ENCODE assay signal across 18 cellular contexts in the genomic region with DNA sequence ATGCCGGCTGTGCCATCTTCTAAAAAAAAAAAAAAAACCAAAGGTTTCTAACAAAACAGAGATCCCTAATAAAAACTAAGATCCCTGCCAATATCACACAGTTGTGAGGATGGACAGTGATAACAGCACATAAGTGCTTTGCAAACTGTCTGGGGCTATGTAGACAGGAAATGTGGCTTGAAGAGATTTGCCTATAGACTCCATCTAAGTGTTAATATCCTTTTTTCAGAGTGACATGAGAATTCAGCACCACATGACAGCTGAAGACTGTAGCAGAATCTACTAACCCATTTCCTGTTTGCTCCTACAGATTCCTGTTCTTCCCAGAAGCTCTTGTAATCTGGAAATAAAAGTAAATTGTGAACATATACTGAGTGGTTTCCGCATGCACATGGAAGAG.
A peak's percentile ranks its signal among the peaks of the same experiment; 100 is the strongest.
DNase-seq lines count a peak whose midpoint lies in the region; ATAC-seq and TF ChIP-seq lines count a peak whose summit lies in the region.
"Had no signal": no experiment of that assay in that cellular context is flagged by ENCODE, and none has a peak within 500 bp of the region (broad histone marks: within the 10 kb centered on the region; RNA-seq: fewer than 3 reads in every experiment).

No MANE protein-coding gene starts in this region.

- peak overlapping the region; percentile 60 for H3K4me2 ChIP-seq in Loucy (ENCODE audit: low read depth, low read length, poor library complexity, severe bottlenecking)
- peak overlapping the region; percentile 0 for H3K4me2 ChIP-seq in smooth muscle cell

- no peak overlapping the region for H2AFZ ChIP-seq in Loucy (ENCODE audit: low read length)
- H2AFZ ChIP-seq in smooth muscle cell (ENCODE audit: low read depth) = peak overlapping the region; percentile 20

- H3K27me3 ChIP-seq in Loucy (ENCODE audit: insufficient read depth, low read length, poor library complexity, severe bottlenecking) = no peaks in the 10 kb centered on the region
- no peaks in the 10 kb centered on the region for H3K27me3 ChIP-seq in smooth muscle cell (ENCODE audit: low read depth)
- H3K27me3 ChIP-seq: brain microvascular endothelial cell, uterus had no signal

- TF ChIP-seq CTCF in Loucy (conservative IDR thresholded peaks at IDR 0.05; ENCODE audit: low read length) = no peak
- no peak for TF ChIP-seq CTCF in smooth muscle cell (IDR thresholded peaks at IDR 0.05; ENCODE audit: borderline replicate concordance, insufficient read depth, poor library complexity, severe bottlenecking)

- H3K27ac ChIP-seq in smooth muscle cell (ENCODE audit: low read depth) = peak overlapping the region; percentile 29
- H3K27ac ChIP-seq: brain microvascular endothelial cell, coronary artery, prostate gland, uterus had no signal

- no peaks in the 10 kb centered on the region for H3K9me2 ChIP-seq in Loucy (replicated peaks; ENCODE audit: low read depth, low read length)

- no peaks in the 10 kb centered on the region for H3K79me2 ChIP-seq in Loucy (ENCODE audit: insufficient read depth, low read length)
- no peaks in the 10 kb centered on the region for H3K79me2 ChIP-seq in smooth muscle cell (ENCODE audit: low read depth)

- DNase-seq in smooth muscle cell (lab: John Stamatoyannopoulos, UW; ENCODE audit: unreplicated experiment) = no peak
- no peak for DNase-seq in UCSD-AML1 (lab: John Stamatoyannopoulos, UW; ENCODE audit: unreplicated experiment)
- DNase-seq in DMS114 treated with DMSO at 0.1 percent for 48 hours (lab: John Stamatoyannopoulos, UW; ENCODE audit: unreplicated experiment) = no peak
- DNase-seq: brain microvascular endothelial cell; HCEC 1CT; left colon; NCI-H1930; NCI-H446; stimulated activated CD4-positive, alpha-beta T cell treated with anti-CD3 and anti-CD28 coated beads, Interleukin-4, amount 100 ng/mL, for 1 hour; uterus had no signal

- no peaks in the 10 kb centered on the region for H4K20me1 ChIP-seq in Loucy (ENCODE audit: insufficient read depth, low read length, poor library complexity, severe bottlenecking)
- H4K20me1 ChIP-seq in smooth muscle cell (ENCODE audit: low read depth) = no peaks in the 10 kb centered on the region

- H3K9me3 ChIP-seq in Loucy (ENCODE audit: insufficient read depth, low read depth, low read length) = peaks cover 12% of the 10 kb centered on the region
- peaks cover 5% of the 10 kb centered on the region for H3K9me3 ChIP-seq in smooth muscle cell (replicated peaks; ENCODE audit: low read depth)
- H3K9me3 ChIP-seq: prostate gland, uterus had no signal

- peaks cover 63% of the 10 kb centered on the region for H3K4me1 ChIP-seq in Loucy (ENCODE audit: insufficient read depth, low read length, poor library complexity, severe bottlenecking)
- peaks cover 2% of the 10 kb centered on the region for H3K4me1 ChIP-seq in smooth muscle cell (ENCODE audit: low read depth)
- H3K4me1 ChIP-seq: prostate gland had no signal

- peak; percentile 67 for ATAC-seq in GM18520 (IDR thresholded peaks at IDR 0.05; ENCODE audit: unreplicated experiment)
- ATAC-seq in HG02938 (IDR thresholded peaks at IDR 0.05; ENCODE audit: unreplicated experiment) = peak; percentile 65
- no peak for ATAC-seq in SK-N-SH treated with all-trans-retinoic acid at 6 μM for 48 hours
- ATAC-seq: activated T-helper 17 cell treated with anti-CD3 and anti-CD28 coated beads, Interleukin-2, amount 50 U/mL, for 72 hours; left colon; Right ventricle myocardium inferior had no signal

- no peaks in the 10 kb centered on the region for H3K36me3 ChIP-seq in Loucy (ENCODE audit: insufficient read depth, low read length)
- no peaks in the 10 kb centered on the region for H3K36me3 ChIP-seq in smooth muscle cell (ENCODE audit: low read depth)
- H3K36me3 ChIP-seq: brain microvascular endothelial cell, prostate gland, uterus had no signal

- H3K4me3 ChIP-seq in Loucy (ENCODE audit: low read length, poor library complexity, severe bottlenecking) = peak overlapping the region; percentile 6
- H3K4me3 ChIP-seq in smooth muscle cell = no peak overlapping the region
- H3K4me3 ChIP-seq: coronary artery, prostate gland, uterus had no signal

- no peaks in the 10 kb centered on the region for H3F3A ChIP-seq in Loucy (ENCODE audit: low read depth)
- no peaks in the 10 kb centered on the region for H3F3A ChIP-seq in smooth muscle cell (ENCODE audit: low read depth)

- H3K9ac ChIP-seq in Loucy (ENCODE audit: low read depth, low read length, poor library complexity, severe bottlenecking) = no peak overlapping the region
- H3K9ac ChIP-seq in smooth muscle cell (ENCODE audit: low read depth) = no peak overlapping the region

- 38% methylated on average over 2 of the region's 2 CpGs for WGBS in smooth muscle cell (ENCODE audit: low lambda C conversion rate)

TF ChIP-seq in SK-N-SH treated with all-trans-retinoic acid at 6 μM for 48 hours, 23 proteins besides CTCF, POLR2A, EP300 and RAD21:
- no peak for TF ChIP-seq ZNF70 (CRISPR knock-in tag; IDR thresholded peaks at IDR 0.05)
- no peak for TF ChIP-seq CSDC2 (CRISPR knock-in tag; IDR thresholded peaks at IDR 0.05)
- TF ChIP-seq ZFP3 (CRISPR knock-in tag; IDR thresholded peaks at IDR 0.05) = no peak
- no peak for TF ChIP-seq ZC3H10 (CRISPR knock-in tag; IDR thresholded peaks at IDR 0.05)
- no peak for TF ChIP-seq ISL1 (CRISPR knock-in tag; IDR thresholded peaks at IDR 0.05)
- TF ChIP-seq ZNF8 (CRISPR knock-in tag; IDR thresholded peaks at IDR 0.05) = no peak
- TF ChIP-seq OSR1 (CRISPR knock-in tag; IDR thresholded peaks at IDR 0.05) = no peak
- TF ChIP-seq CREB5 (CRISPR knock-in tag; IDR thresholded peaks at IDR 0.05; ENCODE audit: low read depth) = no peak
- no peak for TF ChIP-seq ARNTL (CRISPR knock-in tag; IDR thresholded peaks at IDR 0.05; ENCODE audit: borderline replicate concordance, low read depth)
- TF ChIP-seq GLIS3 (CRISPR knock-in tag; IDR thresholded peaks at IDR 0.05) = no peak
- no peak for TF ChIP-seq ZNF565 (CRISPR knock-in tag; conservative IDR thresholded peaks at IDR 0.05; ENCODE audit: low read depth)
- TF ChIP-seq POU6F1 (CRISPR knock-in tag; IDR thresholded peaks at IDR 0.05; ENCODE audit: borderline replicate concordance, low read depth) = no peak
- TF ChIP-seq CSRNP3 (CRISPR knock-in tag; IDR thresholded peaks at IDR 0.05) = no peak
- TF ChIP-seq TOX (CRISPR knock-in tag; IDR thresholded peaks at IDR 0.05; ENCODE audit: borderline replicate concordance) = no peak
- TF ChIP-seq SNAI2 (CRISPR knock-in tag; IDR thresholded peaks at IDR 0.05) = no peak
- TF ChIP-seq PATZ1 (CRISPR knock-in tag; IDR thresholded peaks at IDR 0.05; ENCODE audit: borderline replicate concordance) = no peak
- no peak for TF ChIP-seq BACH2 (CRISPR knock-in tag; IDR thresholded peaks at IDR 0.05; ENCODE audit: borderline replicate concordance)
- no peak for TF ChIP-seq ESRRG (CRISPR knock-in tag; IDR thresholded peaks at IDR 0.05)
